30 cellular contexts compared by ENCODE assay signal in genomic region chr16:23590181-23590580, GRCh38.
"Had no signal": no experiment of that assay in that cellular context is flagged by ENCODE, and none has a peak within 500 bp of the region (broad histone marks: within the 10 kb centered on the region; RNA-seq: fewer than 3 reads in every experiment).

No MANE protein-coding gene starts in this region.

- FAIRE-seq: pancreas, urothelium cell line had no signal

- H3K27me3 ChIP-seq: neutrophil, pancreas, spleen, suprapubic skin, testis, tibial artery, transverse colon, upper lobe of left lung, vagina had no signal

- ATAC-seq: naive thymus-derived CD8-positive, alpha-beta T cell; natural killer cell treated with Interleukin-12 subunit alpha and Interleukin-12 subunit beta and Interleukin-15 and Interleukin-18, amount 100 ng/mL, for 72 hours; pancreas; psoas muscle; right cardiac atrium; sciatic nerve; stimulated activated memory B cell treated with anti-CD40 and anti-IgM and Interleukin-4, amounts not matched to agents 10 μg/mL and 1 μg/mL and 100 μg/mL, for 72 hours; stimulated activated naive CD8-positive, alpha-beta T cell treated with anti-CD3 and anti-CD28 coated beads, Interleukin-15, amount 100 ng/mL, for 72 hours; stimulated activated naive CD8-positive, alpha-beta T cell treated with anti-CD3 and anti-CD28 coated beads, Interleukin-15, Interleukin-2, amounts not matched to agents 100 U/mL and 50 U/mL, for 24 hours had no signal

- H3K27ac ChIP-seq: neutrophil, pancreas, psoas muscle, skin epidermis, spleen, suprapubic skin, testis, tibial artery, transverse colon, upper lobe of left lung, vagina had no signal

- H3K4me2 ChIP-seq: smooth muscle cell had no signal

- H3K9me3 ChIP-seq: neutrophil, pancreas, psoas muscle, spleen, suprapubic skin, testis, tibial artery, transverse colon, upper lobe of left lung, vagina had no signal

- H3K4me3 ChIP-seq: pancreas, psoas muscle, skin epidermis, smooth muscle cell, spleen, suprapubic skin, testis, tibial artery, transverse colon, upper lobe of left lung, vagina had no signal

- DNase-seq: naive B cell; naive thymus-derived CD8-positive, alpha-beta T cell; nephron progenitor cell; nucleus accumbens; pancreas; psoas muscle; right cardiac atrium; spleen; stimulated activated CD4-positive, alpha-beta T cell treated with anti-CD3 and anti-CD28 coated beads, Interleukin-12 subunit alpha, Interleukin-12 subunit beta, amount 100 ng/mL, for 4 hours; stimulated activated CD4-positive, alpha-beta T cell treated with anti-CD3 and anti-CD28 coated beads, Interleukin-1b, Interleukin-23, amount 100 ng/mL, for 48 hours; stimulated activated CD4-positive, alpha-beta T cell treated with anti-CD3 and anti-CD28 coated beads, Interleukin-4, amount 100 ng/mL, for 1 hour; stimulated activated CD4-positive, alpha-beta T cell treated with anti-CD3 and anti-CD28 coated beads, Interleukin-4, amount 100 ng/mL, for 4 hours; stimulated activated CD8-positive, alpha-beta memory T cell treated with anti-CD3 and anti-CD28 coated beads, Interleukin-4, amount 100 ng/mL, for 48 hours; stimulated activated naive CD4-positive, alpha-beta T cell; stimulated activated naive CD8-positive, alpha-beta T cell treated with anti-CD3 and anti-CD28 coated beads, Interleukin-15, amount 100 ng/mL, for 72 hours; stimulated activated naive CD8-positive, alpha-beta T cell treated with anti-CD3 and anti-CD28 coated beads, Interleukin-15, Interleukin-2, amounts not matched to agents 100 U/mL and 50 U/mL, for 24 hours; substantia nigra; testis; tibial artery; transverse colon; upper lobe of left lung had no signal
